13 cellular contexts compared by ENCODE assay signal in the genomic region with DNA sequence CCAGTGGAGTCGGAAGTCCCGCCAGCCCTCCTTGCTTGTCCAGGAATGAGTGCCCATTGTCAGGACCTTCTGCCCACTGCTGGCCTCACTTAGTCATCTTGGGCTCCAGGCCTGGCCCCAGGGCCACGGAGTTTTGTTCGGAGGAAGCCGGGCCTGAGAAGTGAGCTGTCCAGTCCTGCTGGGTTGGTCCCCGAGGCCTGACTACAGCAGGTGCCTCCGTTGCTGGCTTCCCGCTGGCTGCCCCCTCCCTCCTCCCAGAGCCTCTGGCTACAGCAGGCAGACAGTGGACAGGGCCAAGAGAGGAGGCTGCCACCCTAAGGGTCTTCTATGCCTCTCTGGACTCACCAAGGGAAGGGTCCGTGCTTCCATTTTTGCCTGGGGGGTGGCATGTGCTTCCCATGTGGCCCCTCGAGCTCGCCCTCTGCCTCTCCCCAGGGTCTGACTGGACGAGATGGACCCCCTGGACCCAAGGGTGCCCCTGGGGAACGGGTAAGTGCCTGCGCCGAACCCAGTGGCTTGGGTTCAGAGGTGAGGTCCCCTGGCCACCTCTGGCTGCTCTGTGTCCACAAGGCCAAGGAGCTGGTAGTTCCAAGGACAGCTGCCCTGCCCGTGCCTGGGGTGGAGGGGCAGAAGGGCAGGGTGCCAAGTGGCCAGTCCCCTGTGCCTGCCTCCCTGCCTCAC. TPM values are rescaled to one million over a fixed set of nuclear protein-coding genes. Genes with fewer than 3 reads are reported as not detected.
A peak's percentile ranks its signal among the peaks of the same experiment; 100 is the strongest.
DNase-seq lines count a peak whose midpoint lies in the region; ATAC-seq and TF ChIP-seq lines count a peak whose summit lies in the region.
"Had no signal": no experiment of that assay in that cellular context is flagged by ENCODE, and none has a peak within 500 bp of the region (broad histone marks: within the 10 kb centered on the region; RNA-seq: fewer than 3 reads in every experiment).

No MANE protein-coding gene starts in this region.

- H3K27me3 ChIP-seq in SK-N-SH (ENCODE audit: insufficient read depth) (no peaks in the 10 kb centered on the region), smooth muscle cell (ENCODE audit: low read depth) (no peaks in the 10 kb centered on the region), stomach (peaks cover 22 to 67% (median 43%) of the 10 kb centered on the region in 3 donors)

- H3K4me1 Mint-ChIP-seq in activated naive CD8-positive, alpha-beta T cell treated with anti-CD3 and anti-CD28 coated beads for 36 hours = peaks cover 2% of the 10 kb centered on the region
- H3K4me1 Mint-ChIP-seq: activated T-helper 17 cell treated with anti-CD3 and anti-CD28 coated beads, Interleukin-2, amount 50 U/mL, for 72 hours had no signal

- H3K27ac ChIP-seq in HEK293 (ENCODE audit: extremely low read depth, low read depth, low read length) = no peak overlapping the region
- H3K27ac ChIP-seq in SK-N-SH (ENCODE audit: low read depth in 2 of 2, low read length in 1 of 2) = peak overlapping the region in 1 of 2 experiments; percentile 90; a peak in 2 of 4 replicates
- no peak overlapping the region for H3K27ac ChIP-seq in smooth muscle cell (ENCODE audit: low read depth)
- H3K27ac ChIP-seq in stomach = peak overlapping the region in 2 of 5 donors; percentile 53 to 58
- H3K27ac ChIP-seq: neutrophil had no signal

- no peaks in the 10 kb centered on the region for H3K36me3 Mint-ChIP-seq in activated naive CD8-positive, alpha-beta T cell treated with anti-CD3 and anti-CD28 coated beads for 36 hours

- no peak for DNase-seq in SK-N-SH
- no peak for DNase-seq in Right ventricle myocardium superior
- DNase-seq in smooth muscle cell (lab: John Stamatoyannopoulos, UW; ENCODE audit: unreplicated experiment) = no peak
- no peak for DNase-seq in stomach
- no peak for DNase-seq in activated naive CD8-positive, alpha-beta T cell treated with anti-CD3 and anti-CD28 coated beads for 36 hours
- DNase-seq in GM19240 (ENCODE audit: insufficient read length, low spot score) = no peak
- DNase-seq: NCI-H510A treated with DMSO at 0.1 percent for 48 hours; stimulated activated CD4-positive, alpha-beta T cell treated with anti-CD3 and anti-CD28 coated beads, Interleukin-2, amount 100 ng/mL, for 24 hours; stimulated activated naive CD4-positive, alpha-beta T cell treated with Interleukin-2 at 50 U/mL for 16 hours had no signal

- H3F3A ChIP-seq in SK-N-SH (replicated peaks; ENCODE audit: insufficient read depth) = peaks cover 8% of the 10 kb centered on the region
- H3F3A ChIP-seq in smooth muscle cell (ENCODE audit: low read depth) = peaks cover 13% of the 10 kb centered on the region

- POLR2A ChIA-PET in HEK293 (lab: Yijun Ruan, JAX) (no interaction called here), SK-N-SH (lab: Yijun Ruan, JAX) (interaction anchor here (0.9 kb wide), 1 partner anchor 15 kb away, joined by 3 read pairs; the partner anchor contains the start of gene OGFR)

- H3K4me2 ChIP-seq in SK-N-SH = no peak overlapping the region; the same call in 1 of the 2 replicates
- peak overlapping the region; percentile 99 for H3K4me2 ChIP-seq in smooth muscle cell

- H3K9me2 ChIP-seq in SK-N-SH = no peaks in the 10 kb centered on the region

- TF ChIP-seq CTCF in HEK293 (tag by site-specific recombination; IDR thresholded peaks at IDR 0.05) = no peak
- TF ChIP-seq CTCF in SK-N-SH (IDR thresholded peaks at IDR 0.05) = no peak
- TF ChIP-seq CTCF in smooth muscle cell (IDR thresholded peaks at IDR 0.05; ENCODE audit: borderline replicate concordance, insufficient read depth, poor library complexity, severe bottlenecking) = no peak
- TF ChIP-seq CTCF in stomach (IDR thresholded peaks at IDR 0.05) = no peak

- H3K9me3 Mint-ChIP-seq in activated naive CD8-positive, alpha-beta T cell treated with anti-CD3 and anti-CD28 coated beads for 36 hours = no peaks in the 10 kb centered on the region
- H3K9me3 Mint-ChIP-seq: activated T-helper 17 cell treated with anti-CD3 and anti-CD28 coated beads, Interleukin-2, amount 50 U/mL, for 72 hours; central memory CD8-positive, alpha-beta T cell had no signal

- H3K4me3 ChIP-seq in HEK293 (ENCODE audit: low read depth, low read length) (no peak overlapping the region), SK-N-SH (ENCODE audit: low read depth in 2 of 2, low read length in 1 of 2) (no peak overlapping the region), smooth muscle cell (no peak overlapping the region), stomach (no peak overlapping the region)

- peak; percentile 16 for ATAC-seq in Right ventricle myocardium superior (ENCODE audit: poor library complexity)
- ATAC-seq: activated T-helper 17 cell treated with anti-CD3 and anti-CD28 coated beads, Interleukin-2, amount 50 U/mL, for 72 hours had no signal

- H3K36me3 ChIP-seq in HEK293 (ENCODE audit: control insufficient read depth in 2 of 2, insufficient read depth in 1 of 2, low read length in 2 of 2) (no peaks in the 10 kb centered on the region), SK-N-SH (replicated peaks in 1 of 2; ENCODE audit: control insufficient read depth in 1 of 2, insufficient read depth in 2 of 2, low read length in 1 of 2) (no peaks in the 10 kb centered on the region), smooth muscle cell (ENCODE audit: low read depth) (no peaks in the 10 kb centered on the region), stomach (no peaks in the 10 kb centered on the region)
- H3K36me3 ChIP-seq: neutrophil had no signal

- WGBS in SK-N-SH (ENCODE audit: low lambda C conversion rate) = 62% methylated on average over 4 of the region's 16 CpGs
- WGBS in smooth muscle cell (ENCODE audit: low lambda C conversion rate) = 81% methylated on average over 16 of the region's 16 CpGs
- WGBS in stomach, 5 donors = 43 to 70% (median 49%) methylated on average over 4 to 16 of the region's 16 CpGs

- H3K9ac ChIP-seq in SK-N-SH (no peak overlapping the region), smooth muscle cell (ENCODE audit: low read depth) (no peak overlapping the region)

- H3K4me1 ChIP-seq in HEK293 (ENCODE audit: control insufficient read depth, insufficient read depth, low read length) (peaks cover 6% of the 10 kb centered on the region; the same call in 1 of the 2 replicates), SK-N-SH (ENCODE audit: control insufficient read depth in 1 of 2, insufficient read depth in 2 of 2, low read depth in 1 of 2, low read length in 1 of 2) (peaks cover 21 to 74% of the 10 kb centered on the region in 2 experiments; a peak in 3 of 4 replicates), smooth muscle cell (ENCODE audit: low read depth) (peaks cover 37% of the 10 kb centered on the region), stomach (peaks cover 37 to 73% (median 62%) of the 10 kb centered on the region in 4 donors)

- TF ChIP-seq POLR2A in stomach (IDR thresholded peaks at IDR 0.05) = no peak

- TF ChIP-seq RAD21 in SK-N-SH (IDR thresholded peaks at IDR 0.05; ENCODE audit: low read length) = no peak

- intact Hi-C loops in Right ventricle myocardium superior (cut with DNase I) (no loop called here), stomach (cut with DNase I; ENCODE audit: low total_unique reads) (no loop called here)

- TF ChIP-seq EP300 in SK-N-SH (IDR thresholded peaks at IDR 0.05; ENCODE audit: borderline replicate concordance in 1 of 2, low read depth in 1 of 2, low read length in 1 of 2) (no peak), stomach (IDR thresholded peaks at IDR 0.05) (no peak)

- H3K27ac Mint-ChIP-seq in activated naive CD8-positive, alpha-beta T cell treated with anti-CD3 and anti-CD28 coated beads for 36 hours = no peak overlapping the region
- H3K27ac Mint-ChIP-seq: activated T-helper 17 cell treated with anti-CD3 and anti-CD28 coated beads, Interleukin-2, amount 50 U/mL, for 72 hours had no signal

- CTCF ChIA-PET in HEK293 (lab: Yijun Ruan, JAX) = interaction anchor here (1.4 kb wide), 1 partner anchor 11 kb away, joined by 6 read pairs; no protein-coding TSS in a partner anchor
- CTCF ChIA-PET in SK-N-SH (lab: Yijun Ruan, JAX) = interaction anchor here (1.1 to 3.9 kb wide), 3 partner anchors 11 to 189 kb away, joined by 3 to 27 read pairs (median 4); no protein-coding TSS in a partner anchor

- H2AFZ ChIP-seq in SK-N-SH (ENCODE audit: low read depth) (0 out of 2 replicates have a peak overlapping the region, but pooled peaks have one; percentile 35), smooth muscle cell (ENCODE audit: low read depth) (no peak overlapping the region)

- no peaks in the 10 kb centered on the region for H3K9me3 ChIP-seq in HEK293 (ENCODE audit: control insufficient read depth, insufficient read depth, low read depth, low read length)
- no peaks in the 10 kb centered on the region for H3K9me3 ChIP-seq in SK-N-SH
- H3K9me3 ChIP-seq in smooth muscle cell (replicated peaks; ENCODE audit: low read depth) = no peaks in the 10 kb centered on the region
- no peaks in the 10 kb centered on the region for H3K9me3 ChIP-seq in stomach
- H3K9me3 ChIP-seq: neutrophil had no signal

- H3K79me2 ChIP-seq in SK-N-SH (ENCODE audit: insufficient read depth) (no peaks in the 10 kb centered on the region), smooth muscle cell (ENCODE audit: low read depth) (no peaks in the 10 kb centered on the region)

- no peak overlapping the region for H3K4me3 Mint-ChIP-seq in activated naive CD8-positive, alpha-beta T cell treated with anti-CD3 and anti-CD28 coated beads for 36 hours
- H3K4me3 Mint-ChIP-seq: activated T-helper 17 cell treated with anti-CD3 and anti-CD28 coated beads, Interleukin-2, amount 50 U/mL, for 72 hours; central memory CD8-positive, alpha-beta T cell had no signal

- peaks cover 28% of the 10 kb centered on the region for H3K27me3 Mint-ChIP-seq in activated naive CD8-positive, alpha-beta T cell treated with anti-CD3 and anti-CD28 coated beads for 36 hours

- H4K20me1 ChIP-seq in SK-N-SH (ENCODE audit: insufficient read depth) (no peaks in the 10 kb centered on the region), smooth muscle cell (ENCODE audit: low read depth) (no peaks in the 10 kb centered on the region)

RNA-seq across cellular contexts. Expression of gene COL9A3, which starts 2.8 kb away (rescaled TPM):
- polyA plus RNA-seq in SK-N-SH (2012; rRNA removed) (1.3 and 2.5 TPM in 2 replicates), smooth muscle cell (73.3 and 77.4 TPM in 2 replicates), stomach (1 to 10 TPM; 2.4 to 5.2 (median 3.9) TPM)
- 1.2 and 1.7 TPM in 2 replicates for polyA plus RNA-seq in SK-N-SH (2012; cell fraction: cytosol; rRNA removed)
- 6.2 and 7.8 TPM in 2 replicates for polyA plus RNA-seq in SK-N-SH (2012; cell fraction: nucleus; rRNA removed)
- total RNA-seq in Right ventricle myocardium superior (2.7 TPM), smooth muscle cell (23.0 and 30.1 TPM in 2 replicates), stomach (10 to 100 TPM in 1 of 5 donors, 1 to 10 TPM in 1, not detected in 3; 2.3 to 18.2 TPM)
- 1 to 10 TPM in 1 of 2 experiments, under 1 TPM in 1; 0.35 to 1.0 TPM for total RNA-seq in activated naive CD8-positive, alpha-beta T cell treated with anti-CD3 and anti-CD28 coated beads for 36 hours
- total RNA-seq: activated T-helper 17 cell treated with anti-CD3 and anti-CD28 coated beads, Interleukin-2, amount 50 U/mL, for 72 hours had no signal

RNA-seq across cellular contexts. Expression of gene OGFR, which starts 15.0 kb away (rescaled TPM):
- polyA plus RNA-seq in SK-N-SH (2012; rRNA removed) = 52.9 and 60.8 TPM in 2 replicates
- polyA plus RNA-seq in SK-N-SH (2012; cell fraction: cytosol; rRNA removed) = 25.9 and 35.3 TPM in 2 replicates
- polyA plus RNA-seq in SK-N-SH (2012; cell fraction: nucleus; rRNA removed) = 96.1 and 137 TPM in 2 replicates
- total RNA-seq in Right ventricle myocardium superior = 17.8 TPM
- total RNA-seq in smooth muscle cell = 21.5 and 24.4 TPM in 2 replicates
- polyA plus RNA-seq in smooth muscle cell = 53.2 and 61.4 TPM in 2 replicates
- 10 to 100 TPM; 20.1 to 75.3 (median 43.2) TPM for total RNA-seq in stomach
- polyA plus RNA-seq in stomach = 10 to 100 TPM; 31.9 to 51.9 (median 41.5) TPM
- 10 to 100 TPM; 66.1 to 69.9 TPM for total RNA-seq in activated naive CD8-positive, alpha-beta T cell treated with anti-CD3 and anti-CD28 coated beads for 36 hours

RNA-seq across cellular contexts. Expression of gene MRGBP, which starts 23.4 kb away (rescaled TPM):
- polyA plus RNA-seq in SK-N-SH (2012; rRNA removed) = 20.0 and 22.0 TPM in 2 replicates
- polyA plus RNA-seq in SK-N-SH (2012; cell fraction: cytosol; rRNA removed) = 18.2 and 20.7 TPM in 2 replicates
- polyA plus RNA-seq in SK-N-SH (2012; cell fraction: nucleus; rRNA removed) = 22.9 and 26.5 TPM in 2 replicates
- 10.2 TPM for total RNA-seq in Right ventricle myocardium superior
- 15.5 and 18.2 TPM in 2 replicates for total RNA-seq in smooth muscle cell
- polyA plus RNA-seq in smooth muscle cell = 23.1 and 27.2 TPM in 2 replicates
- 10 to 100 TPM in 4 of 5 donors, 1 to 10 TPM in 1; 5.4 to 17.9 (median 10.5) TPM for total RNA-seq in stomach
- polyA plus RNA-seq in stomach = 10 to 100 TPM in 1 of 3 donors, 1 to 10 TPM in 2; 6.6 to 10.7 (median 8.1) TPM
- total RNA-seq in activated naive CD8-positive, alpha-beta T cell treated with anti-CD3 and anti-CD28 coated beads for 36 hours = 10 to 100 TPM; 19.3 to 19.8 TPM

RNA-seq across cellular contexts. Expression of gene TCFL5, which starts 42.0 kb away (rescaled TPM):
- polyA plus RNA-seq in SK-N-SH (2012; rRNA removed) = 10.1 and 11.2 TPM in 2 replicates
- polyA plus RNA-seq in SK-N-SH (2012; cell fraction: cytosol; rRNA removed) = 14.5 and 14.6 TPM in 2 replicates
- 8.8 and 12.4 TPM in 2 replicates for polyA plus RNA-seq in SK-N-SH (2012; cell fraction: nucleus; rRNA removed)
- total RNA-seq in Right ventricle myocardium superior = 6.1 TPM
- total RNA-seq in smooth muscle cell = 9.1 and 9.5 TPM in 2 replicates
- polyA plus RNA-seq in smooth muscle cell = 6.8 and 12.5 TPM in 2 replicates
- total RNA-seq in stomach = 10 to 100 TPM in 2 of 5 donors, 1 to 10 TPM in 3; 3.0 to 29.5 (median 9.5) TPM
- 1 to 10 TPM; 4.8 to 5.7 (median 5.0) TPM for polyA plus RNA-seq in stomach
- 1 to 10 TPM; 5.4 to 5.8 TPM for total RNA-seq in activated naive CD8-positive, alpha-beta T cell treated with anti-CD3 and anti-CD28 coated beads for 36 hours

Comparison
In these comparisons a context has a peak if more than half of its experiments do, and no peak if none do; other contexts are left out.
1. Of the 4 proteins assayed by ChIP-seq in both HEK293 and SK-N-SH: peak only in HEK293: none; only in SK-N-SH: none; in both: REST; in neither: 3.